In the genomic region with DNA sequence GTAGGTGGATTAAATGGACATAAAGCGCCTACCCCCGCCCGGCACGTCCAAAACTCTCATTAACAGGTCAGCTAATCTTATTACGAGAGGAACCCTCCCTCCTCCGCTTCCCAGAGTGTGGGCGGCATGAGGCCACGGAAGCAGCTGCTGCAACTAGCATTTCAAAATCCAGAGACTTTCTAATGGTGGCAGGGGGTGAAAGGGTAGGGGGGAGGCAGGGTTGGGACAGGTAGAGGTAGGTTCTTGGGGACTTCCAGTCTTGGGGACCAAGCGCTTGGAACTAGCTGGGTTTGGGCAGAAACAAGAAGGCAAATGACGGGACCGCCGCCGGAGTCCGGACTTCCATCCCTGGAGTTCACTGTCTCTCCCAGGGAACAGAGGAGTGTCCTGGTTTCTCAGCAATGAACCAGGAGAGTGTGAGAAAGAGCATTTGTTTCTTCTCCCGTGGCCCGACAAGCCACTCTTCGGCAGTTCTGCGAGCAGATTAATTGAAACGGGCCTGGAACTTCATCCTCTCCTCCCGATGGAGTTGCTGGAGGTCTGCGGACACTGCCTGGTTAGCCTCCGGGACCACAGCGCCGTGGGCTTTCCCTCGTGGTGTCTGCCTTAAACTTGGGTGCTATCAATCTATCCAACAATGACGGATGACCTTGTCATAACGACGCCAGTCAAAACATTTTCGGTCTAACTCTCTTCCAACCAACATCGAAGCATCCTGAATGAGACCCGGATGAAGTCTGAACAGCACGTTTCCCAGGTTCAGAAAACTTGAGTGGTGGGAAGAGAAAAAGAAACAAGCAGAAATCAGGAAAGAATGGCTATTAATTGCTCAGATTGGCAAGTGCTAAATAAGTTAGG, we compare ENCODE assay signal across 13 cellular contexts. TPM values are rescaled to one million over a fixed set of nuclear protein-coding genes. Genes with fewer than 3 reads are reported as not detected.
DNase-seq lines count a peak whose midpoint lies in the region; ATAC-seq and TF ChIP-seq lines count a peak whose summit lies in the region.
"Had no signal": no experiment of that assay in that cellular context is flagged by ENCODE, and none has a peak within 500 bp of the region (broad histone marks: within the 10 kb centered on the region; RNA-seq: fewer than 3 reads in every experiment).

No MANE protein-coding gene starts in this region.

- no peaks in the 10 kb centered on the region for H3K36me3 ChIP-seq in cardiac muscle cell
- no peaks in the 10 kb centered on the region for H3K36me3 ChIP-seq in mesodermal cell (ENCODE audit: control insufficient read depth, insufficient read depth, low read length)
- no peaks in the 10 kb centered on the region for H3K36me3 ChIP-seq in suprapubic skin
- H3K36me3 ChIP-seq: BLaER1, prostate gland had no signal

- peaks cover 18% of the 10 kb centered on the region for H3K4me1 Mint-ChIP-seq in activated naive CD8-positive, alpha-beta T cell treated with anti-CD3 and anti-CD28 coated beads, Interleukin-2, amount 50 U/mL, for 24 hours

- intact Hi-C loops in left ventricle myocardium superior (cut with micrococcal nuclease): no loop called here

- peaks cover 98% of the 10 kb centered on the region for H3K27me3 ChIP-seq in cardiac muscle cell
- peaks cover 91% of the 10 kb centered on the region for H3K27me3 ChIP-seq in suprapubic skin

- peak overlapping the region; percentile 43 for H3K27ac Mint-ChIP-seq in activated naive CD8-positive, alpha-beta T cell treated with anti-CD3 and anti-CD28 coated beads, Interleukin-2, amount 50 U/mL, for 24 hours

- no peak for ATAC-seq in left ventricle myocardium superior
- ATAC-seq in activated naive CD8-positive, alpha-beta T cell treated with anti-CD3 and anti-CD28 coated beads, Interleukin-2, amount 50 U/mL, for 24 hours: no peak

- peaks cover 77% of the 10 kb centered on the region for H3K27me3 Mint-ChIP-seq in activated naive CD8-positive, alpha-beta T cell treated with anti-CD3 and anti-CD28 coated beads, Interleukin-2, amount 50 U/mL, for 24 hours

- H3K4me1 ChIP-seq in cardiac muscle cell (ENCODE audit: low read depth) (peaks cover 14% of the 10 kb centered on the region), mesodermal cell (ENCODE audit: control insufficient read depth, insufficient read depth, low read length, poor library complexity, severe bottlenecking) (peaks cover 10% of the 10 kb centered on the region), suprapubic skin (peaks cover 37% of the 10 kb centered on the region)
- H3K4me1 ChIP-seq: prostate gland had no signal

- H3K4me3 Mint-ChIP-seq in activated naive CD8-positive, alpha-beta T cell treated with anti-CD3 and anti-CD28 coated beads, Interleukin-2, amount 50 U/mL, for 24 hours: peak overlapping the region; percentile 9

- TF ChIP-seq EP300 in suprapubic skin (IDR thresholded peaks at IDR 0.05): no peak

- H3K9me3 ChIP-seq in cardiac muscle cell (ENCODE audit: low read depth) (no peaks in the 10 kb centered on the region), mesodermal cell (ENCODE audit: control insufficient read depth, low read length) (no peaks in the 10 kb centered on the region), suprapubic skin (no peaks in the 10 kb centered on the region)
- H3K9me3 ChIP-seq: prostate gland had no signal

- DNase-seq in cardiac muscle cell (ENCODE audit: low read depth in 1 of 2, low spot score in 1 of 2) (no peak), left ventricle myocardium superior (no peak), suprapubic skin (ENCODE audit: low spot score in 2 of 2) (no peak), NCI-H2107 treated with DMSO at 0.1 percent for 48 hours (lab: John Stamatoyannopoulos, UW; ENCODE audit: unreplicated experiment) (no peak), SHP77 treated with DMSO at 0.1 percent for 48 hours (lab: John Stamatoyannopoulos, UW) (no peak), HT-29 (ENCODE audit: low spot score) (no peak)
- DNase-seq in activated naive CD8-positive, alpha-beta T cell treated with anti-CD3 and anti-CD28 coated beads, Interleukin-2, amount 50 U/mL, for 24 hours: no peak
- DNase-seq: NCI-H1694 had no signal

- no peaks in the 10 kb centered on the region for H3K36me3 Mint-ChIP-seq in activated naive CD8-positive, alpha-beta T cell treated with anti-CD3 and anti-CD28 coated beads, Interleukin-2, amount 50 U/mL, for 24 hours (ENCODE audit: low read depth)

- no peak for TF ChIP-seq CTCF in cardiac muscle cell (IDR thresholded peaks at IDR 0.05; ENCODE audit: low read depth, low read length)
- TF ChIP-seq CTCF in suprapubic skin (IDR thresholded peaks at IDR 0.05): no peak

- TF ChIP-seq POLR2A in suprapubic skin (IDR thresholded peaks at IDR 0.05): no peak

- H3K27ac ChIP-seq in cardiac muscle cell: no peak overlapping the region
- H3K27ac ChIP-seq in mesodermal cell (ENCODE audit: low read depth, low read length, severe bottlenecking): no peak overlapping the region
- no peak overlapping the region for H3K27ac ChIP-seq in suprapubic skin
- H3K27ac ChIP-seq: BLaER1, prostate gland, SK-N-MC had no signal

- H3K9me3 Mint-ChIP-seq in activated naive CD8-positive, alpha-beta T cell treated with anti-CD3 and anti-CD28 coated beads, Interleukin-2, amount 50 U/mL, for 24 hours: no peaks in the 10 kb centered on the region

- H3K4me3 ChIP-seq in cardiac muscle cell: peak overlapping the region; percentile 69
- H3K4me3 ChIP-seq in mesodermal cell (ENCODE audit: extremely low read depth, insufficient read depth, low read length, poor library complexity, severe bottlenecking): peak overlapping the region; percentile 65
- H3K4me3 ChIP-seq in suprapubic skin: peak overlapping the region; percentile 65
- H3K4me3 ChIP-seq: BLaER1, SK-N-MC had no signal

- 1 to 3% methylated on average over 17 to 19 of the region's 32 CpGs for WGBS in mesodermal cell (ENCODE audit: insufficient coverage in 2 of 2), 2 experiments
- 32% methylated on average over 23 of the region's 32 CpGs for WGBS in suprapubic skin

RNA-seq across cellular contexts. Expression of gene PRDM6, which starts 1.6 kb away (rescaled TPM):
- total RNA-seq in cardiac muscle cell: 1.1 and 2.4 TPM in 2 replicates
- 1.0 TPM in 2 replicates for polyA plus RNA-seq in cardiac muscle cell
- total RNA-seq in left ventricle myocardium superior: 0.27 TPM
- 6.3 TPM for polyA plus RNA-seq in mesodermal cell (2013, experiment 1 of 2)
- 5.7 TPM for polyA plus RNA-seq in mesodermal cell (2013, experiment 2 of 2)
- under 1 TPM; 0.08 to 0.64 (median 0.33) TPM for total RNA-seq in suprapubic skin
- total RNA-seq in HT-29 (2014; rRNA removed; shearing (Covaris generic)): not detected in 2 replicates
- total RNA-seq: epithelial cell of proximal tubule had no signal

RNA-seq across cellular contexts. Expression of gene PPIC, which starts 50.9 kb away (rescaled TPM):
- total RNA-seq in cardiac muscle cell: 110 and 118 TPM in 2 replicates
- 276 and 293 TPM in 2 replicates for polyA plus RNA-seq in cardiac muscle cell
- 52.2 TPM for total RNA-seq in left ventricle myocardium superior
- 33.5 TPM for polyA plus RNA-seq in mesodermal cell (2013, experiment 1 of 2)
- 39.4 TPM for polyA plus RNA-seq in mesodermal cell (2013, experiment 2 of 2)
- 10 to 100 TPM in 2 of 4 donors, 1 to 10 TPM in 2; 8.9 to 25.3 (median 10.9) TPM for total RNA-seq in suprapubic skin
- total RNA-seq in HT-29 (2014; rRNA removed; shearing (Covaris generic)): 23.3 and 26.3 TPM in 2 replicates
